8 cellular contexts compared by ENCODE assay signal in the genomic region with DNA sequence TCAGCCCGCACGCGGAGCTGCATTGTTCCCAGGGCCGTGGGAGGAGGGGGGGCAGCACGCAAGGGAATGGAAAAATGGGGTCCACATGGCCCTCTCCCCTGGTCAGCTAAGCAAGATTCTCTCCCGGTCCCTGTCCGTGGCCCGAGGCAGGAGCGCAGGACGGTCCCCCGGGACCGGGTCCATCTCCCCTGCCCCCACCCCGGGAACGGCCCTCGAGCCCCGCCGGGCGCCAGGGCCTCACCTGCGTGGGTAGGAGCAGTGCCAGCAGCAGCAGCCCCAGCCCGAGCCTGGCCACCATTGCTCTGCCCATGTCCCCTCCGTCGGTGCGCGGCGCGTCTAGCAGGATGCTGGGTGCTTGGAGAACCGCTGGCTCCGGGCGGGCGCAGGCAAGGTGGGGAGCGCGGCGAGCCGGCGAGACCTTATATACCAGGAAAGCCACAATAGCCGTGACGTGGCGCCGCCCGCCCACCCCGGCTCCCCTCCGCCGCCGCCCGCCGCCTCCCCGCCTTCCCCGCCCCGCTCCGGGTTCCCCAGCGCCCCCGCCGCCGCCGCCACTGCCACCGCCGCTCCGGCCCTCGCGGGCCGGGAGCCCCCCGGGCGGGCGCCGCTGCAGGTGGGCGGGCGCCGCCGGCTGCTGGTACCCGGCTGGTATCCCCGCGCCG. TPM values are rescaled to one million over a fixed set of nuclear protein-coding genes. Genes with fewer than 3 reads are reported as not detected.
DNase-seq lines count a peak whose midpoint lies in the region; ATAC-seq, FAIRE-seq and TF ChIP-seq lines count a peak whose summit lies in the region.

A gene with protein sequence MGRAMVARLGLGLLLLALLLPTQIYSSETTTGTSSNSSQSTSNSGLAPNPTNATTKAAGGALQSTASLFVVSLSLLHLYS (minus strand): TSS at position 393 of the 662 bp plus-strand sequence. CDS start 83 bp downstream, at position 310.

- no peaks in the 10 kb centered on the region for H3K27me3 Mint-ChIP-seq in activated B cell treated with CpG ODN at 0.5 μM for 24 hours

- no peaks in the 10 kb centered on the region for H3K36me3 ChIP-seq in neutrophil

- DNase-seq in D341Med (ENCODE audit: low spot score) (peak; percentile 73), NCI-H1092 (lab: John Stamatoyannopoulos, UW) (peak; percentile 75), activated B cell treated with CpG ODN at 0.5 μM for 24 hours (no peak), fibroblast of mammary gland (ENCODE audit: low read depth) (no peak), D721Med (ENCODE audit: insufficient read length, low spot score) (no peak)

- ATAC-seq in GM21528 (IDR thresholded peaks at IDR 0.05; ENCODE audit: low FRiP score, unreplicated experiment) (peak; percentile 24), activated B cell treated with CpG ODN at 0.5 μM for 24 hours (ENCODE audit: low read depth) (peak; percentile 55), GM21447 (IDR thresholded peaks at IDR 0.05; ENCODE audit: unreplicated experiment) (no peak)

- H3K9me3 Mint-ChIP-seq in activated B cell treated with CpG ODN at 0.5 μM for 24 hours: no peaks in the 10 kb centered on the region

- TF ChIP-seq CTCF in activated B cell treated with CpG ODN at 0.5 μM for 24 hours (IDR thresholded peaks at IDR 0.05): no peak
- TF ChIP-seq CTCF in fibroblast of mammary gland (conservative IDR thresholded peaks at IDR 0.05; ENCODE audit: control insufficient read depth, insufficient read depth, low read depth, low read length): no peak
- TF ChIP-seq CTCF in neutrophil (IDR thresholded peaks at IDR 0.05): no peak
- TF ChIP-seq CTCF in D721Med (IDR thresholded peaks at IDR 0.05; ENCODE audit: insufficient read depth, missing control alignments): no peak

- POLR2A ChIA-PET in activated B cell treated with CpG ODN at 0.5 μM for 24 hours (lab: Charles Lee): interaction anchor here (0.7 to 1.1 kb wide), 10 partner anchors 250 to 462 kb away, joined by 3 to 6 read pairs (median 4); no protein-coding TSS in a partner anchor

- H3K36me3 Mint-ChIP-seq in activated B cell treated with CpG ODN at 0.5 μM for 24 hours (ENCODE audit: low read depth): peaks cover 21% of the 10 kb centered on the region

- H3K27ac ChIP-seq in neutrophil: peak within 1 kb of the TSS; percentile 74

- peak within 1 kb of the TSS; percentile 85 for H3K27ac Mint-ChIP-seq in activated B cell treated with CpG ODN at 0.5 μM for 24 hours

- peak within 1 kb of the TSS; percentile 93 for H3K4me3 Mint-ChIP-seq in activated B cell treated with CpG ODN at 0.5 μM for 24 hours

- H3K4me1 Mint-ChIP-seq in activated B cell treated with CpG ODN at 0.5 μM for 24 hours: peaks cover 42% of the 10 kb centered on the region

- H3K4me1 ChIP-seq in neutrophil (ENCODE audit: control insufficient read depth in 1 of 2, insufficient read depth in 1 of 2, low read depth in 1 of 2, low read length in 1 of 2): peaks cover 40 to 42% of the 10 kb centered on the region in 2 experiments

- no peaks in the 10 kb centered on the region for H3K9me3 ChIP-seq in neutrophil

- H3K27me3 ChIP-seq in neutrophil: no peaks in the 10 kb centered on the region

- intact Hi-C loops in activated B cell treated with CpG ODN at 0.5 μM for 24 hours (cut with micrococcal nuclease): loop anchor here (1.0 to 10.0 kb wide), 3 partner anchors 142 to 880 kb away; no protein-coding TSS in a partner anchor

- FAIRE-seq in D721Med (lab: Jason Lieb, UNC): no peak

- CTCF ChIA-PET in activated B cell treated with CpG ODN at 0.5 μM for 24 hours (lab: Charles Lee): interaction anchor here (1.3 kb wide), 1 partner anchor 364 kb away, joined by 8 read pairs; no protein-coding TSS in a partner anchor

- peak within 1 kb of the TSS; percentile 28 for H3K4me3 ChIP-seq in fibroblast of mammary gland (ENCODE audit: control insufficient read depth, low read depth, low read length)
- peak within 1 kb of the TSS; percentile 73 to 91 for H3K4me3 ChIP-seq in neutrophil (ENCODE audit: low read depth in 1 of 2, low read length in 1 of 2)

RNA-seq across cellular contexts. Expression of the gene that starts here (rescaled TPM):
- 49.3 and 49.4 TPM in 2 replicates for total RNA-seq in activated B cell treated with CpG ODN at 0.5 μM for 24 hours

Comparison
In these comparisons a context has a peak if more than half of its experiments do, and no peak if none do; other contexts are left out.
1. DNase-seq: peak in D341Med (single experiment) and NCI-H1092 (single experiment); none in activated B cell treated with CpG ODN at 0.5 μM for 24 hours (single experiment), fibroblast of mammary gland (single experiment) and D721Med (single experiment).